30 cellular contexts compared by ENCODE assay signal in genomic region chr12:51333536-51333935, GRCh38. TPM values are rescaled to one million over a fixed set of nuclear protein-coding genes. Genes with fewer than 3 reads are reported as not detected.
"Had no signal": no experiment of that assay in that cellular context is flagged by ENCODE, and none has a peak within 500 bp of the region (broad histone marks: within the 10 kb centered on the region; RNA-seq: fewer than 3 reads in every experiment).

No MANE protein-coding gene starts in this region.

- H3K36me3 Mint-ChIP-seq: activated naive CD8-positive, alpha-beta T cell treated with anti-CD3 and anti-CD28 coated beads, Interleukin-2, amount 10 ng/mL, durations not matched to agents 7 days and 5 days; immature natural killer cell; natural killer cell treated with Interleukin-12 subunit alpha and Interleukin-12 subunit beta and Interleukin-15 and Interleukin-18, amount 100 ng/mL, for 72 hours; stimulated activated memory B cell treated with anti-CD40 and anti-IgM and Interleukin-4, amounts not matched to agents 10 μg/mL and 1 μg/mL and 100 μg/mL, for 72 hours; WTC11 had no signal

- H2AFZ ChIP-seq: hepatocyte had no signal

- H3K9me3 ChIP-seq: breast epithelium, colonic mucosa, left lung, right lobe of liver, stomach, uterus had no signal

- H3K4me3 Mint-ChIP-seq: activated CD4-positive, alpha-beta T cell treated with anti-CD3 and anti-CD28 coated beads for 36 hours; activated naive CD8-positive, alpha-beta T cell treated with anti-CD3 and anti-CD28 coated beads, Interleukin-2, amount 10 ng/mL, durations not matched to agents 7 days and 5 days; activated T-helper 1 cell treated with anti-CD3 and anti-CD28 coated beads, Interleukin-12 subunit alpha, Interleukin-12 subunit beta, Interleukin-2, Interleukin-4 antibody, amounts not matched to agents 30 ng/mL and 10 ng/mL and 1 ng/mL, durations not matched to agents 14 hours and 24 hours and 36 hours; effector memory CD8-positive, alpha-beta T cell; immature natural killer cell; natural killer cell treated with Interleukin-12 subunit alpha and Interleukin-12 subunit beta and Interleukin-15 and Interleukin-18, amount 100 ng/mL, for 72 hours; stimulated activated memory B cell treated with anti-CD40 and anti-IgM and Interleukin-4, amounts not matched to agents 10 μg/mL and 1 μg/mL and 100 μg/mL, for 72 hours; WTC11 had no signal

- H3K4me1 ChIP-seq: breast epithelium, right lobe of liver, uterus had no signal

- H3K79me2 ChIP-seq: hepatocyte had no signal

- H3K36me3 ChIP-seq: breast epithelium, colonic mucosa, left lung, right lobe of liver, stomach, uterus had no signal

- ATAC-seq: activated CD4-positive, alpha-beta T cell treated with anti-CD3 and anti-CD28 coated beads for 36 hours; effector memory CD8-positive, alpha-beta T cell; left lung; natural killer cell treated with Interleukin-12 subunit alpha and Interleukin-12 subunit beta and Interleukin-15 and Interleukin-18, amount 100 ng/mL, for 72 hours; right lobe of liver; stimulated activated memory B cell treated with anti-CD40 and anti-IgM and Interleukin-4, amounts not matched to agents 10 μg/mL and 1 μg/mL and 100 μg/mL, for 72 hours; WTC11 had no signal

- H3K4me2 ChIP-seq: hepatocyte had no signal

- H3K27me3 ChIP-seq: breast epithelium, colonic mucosa, dorsolateral prefrontal cortex, hepatocyte, left lung, right lobe of liver, uterus had no signal

- H3K27me3 Mint-ChIP-seq: activated CD4-positive, alpha-beta T cell treated with anti-CD3 and anti-CD28 coated beads for 36 hours; activated naive CD8-positive, alpha-beta T cell treated with anti-CD3 and anti-CD28 coated beads, Interleukin-2, amount 10 ng/mL, durations not matched to agents 7 days and 5 days; effector memory CD8-positive, alpha-beta T cell; natural killer cell treated with Interleukin-12 subunit alpha and Interleukin-12 subunit beta and Interleukin-15 and Interleukin-18, amount 100 ng/mL, for 72 hours; stimulated activated memory B cell treated with anti-CD40 and anti-IgM and Interleukin-4, amounts not matched to agents 10 μg/mL and 1 μg/mL and 100 μg/mL, for 72 hours had no signal

- H3K4me1 Mint-ChIP-seq: WTC11 had no signal

- H3K27ac ChIP-seq: breast epithelium, colonic mucosa, dorsolateral prefrontal cortex, hepatocyte, left lung, right lobe of liver, skin epidermis, stomach, uterus had no signal

- H3K27ac Mint-ChIP-seq: activated CD4-positive, alpha-beta T cell treated with anti-CD3 and anti-CD28 coated beads for 36 hours; activated naive CD8-positive, alpha-beta T cell treated with anti-CD3 and anti-CD28 coated beads, Interleukin-2, amount 10 ng/mL, durations not matched to agents 7 days and 5 days; activated T-helper 1 cell treated with anti-CD3 and anti-CD28 coated beads, Interleukin-12 subunit alpha, Interleukin-12 subunit beta, Interleukin-2, Interleukin-4 antibody, amounts not matched to agents 30 ng/mL and 10 ng/mL and 1 ng/mL, durations not matched to agents 14 hours and 24 hours and 36 hours; natural killer cell treated with Interleukin-12 subunit alpha and Interleukin-12 subunit beta and Interleukin-15 and Interleukin-18, amount 100 ng/mL, for 72 hours; stimulated activated memory B cell treated with anti-CD40 and anti-IgM and Interleukin-4, amounts not matched to agents 10 μg/mL and 1 μg/mL and 100 μg/mL, for 72 hours; WTC11 had no signal

- DNase-seq: activated CD4-positive, alpha-beta T cell treated with anti-CD3 and anti-CD28 coated beads for 36 hours; activated CD4-positive, alpha-beta T cell treated with anti-CD3 and anti-CD28 coated beads, Interleukin-2, amount 50 U/mL, for 48 hours; activated gamma-delta T cell; activated naive CD8-positive, alpha-beta T cell treated with anti-CD3 and anti-CD28 coated beads, Interleukin-2, amount 10 ng/mL, durations not matched to agents 7 days and 5 days; amniotic stem cell; colonic mucosa; dorsolateral prefrontal cortex; effector memory CD8-positive, alpha-beta T cell; foreskin melanocyte; glutamatergic neuron; immature natural killer cell; left lung; right lobe of liver; stimulated activated CD4-positive, alpha-beta T cell treated with anti-CD3 and anti-CD28 coated beads, Interleukin-1b, Interleukin-23, amount 100 ng/mL, for 48 hours; stomach; T1000; uterus had no signal

- H3K9me3 Mint-ChIP-seq: activated naive CD8-positive, alpha-beta T cell treated with anti-CD3 and anti-CD28 coated beads, Interleukin-2, amount 10 ng/mL, durations not matched to agents 7 days and 5 days; activated T-helper 1 cell treated with anti-CD3 and anti-CD28 coated beads, Interleukin-12 subunit alpha, Interleukin-12 subunit beta, Interleukin-2, Interleukin-4 antibody, amounts not matched to agents 30 ng/mL and 10 ng/mL and 1 ng/mL, durations not matched to agents 14 hours and 24 hours and 36 hours; effector memory CD8-positive, alpha-beta T cell; immature natural killer cell; natural killer cell treated with Interleukin-12 subunit alpha and Interleukin-12 subunit beta and Interleukin-15 and Interleukin-18, amount 100 ng/mL, for 72 hours; stimulated activated memory B cell treated with anti-CD40 and anti-IgM and Interleukin-4, amounts not matched to agents 10 μg/mL and 1 μg/mL and 100 μg/mL, for 72 hours; WTC11 had no signal

- H3K4me3 ChIP-seq: breast epithelium, colonic mucosa, dorsolateral prefrontal cortex, hepatocyte, left lung, lung, right lobe of liver, skin epidermis, stomach, uterus had no signal

RNA-seq across cellular contexts. Expression of gene BIN2, which starts 9.6 kb away (rescaled TPM):
- total RNA-seq: endothelial cell of umbilical vein, kidney epithelial cell had no signal

RNA-seq across cellular contexts. Expression of gene CELA1, which starts 12.9 kb away (rescaled TPM):
- total RNA-seq: activated naive CD8-positive, alpha-beta T cell treated with anti-CD3 and anti-CD28 coated beads, Interleukin-2, amount 10 ng/mL, durations not matched to agents 7 days and 5 days; activated T-helper 1 cell treated with anti-CD3 and anti-CD28 coated beads, Interleukin-12 subunit alpha, Interleukin-12 subunit beta, Interleukin-2, Interleukin-4 antibody, amounts not matched to agents 30 ng/mL and 10 ng/mL and 1 ng/mL, durations not matched to agents 14 hours and 24 hours and 36 hours; breast epithelium; colonic mucosa; endothelial cell of umbilical vein; esophagus mucosa; hepatocyte; kidney epithelial cell; left lung; lung; mesenteric fat pad; right lobe of liver; stomach; temporal lobe; uterus; WTC11 had no signal
